1 cellular context compared by ENCODE assay signal in the genomic region with DNA sequence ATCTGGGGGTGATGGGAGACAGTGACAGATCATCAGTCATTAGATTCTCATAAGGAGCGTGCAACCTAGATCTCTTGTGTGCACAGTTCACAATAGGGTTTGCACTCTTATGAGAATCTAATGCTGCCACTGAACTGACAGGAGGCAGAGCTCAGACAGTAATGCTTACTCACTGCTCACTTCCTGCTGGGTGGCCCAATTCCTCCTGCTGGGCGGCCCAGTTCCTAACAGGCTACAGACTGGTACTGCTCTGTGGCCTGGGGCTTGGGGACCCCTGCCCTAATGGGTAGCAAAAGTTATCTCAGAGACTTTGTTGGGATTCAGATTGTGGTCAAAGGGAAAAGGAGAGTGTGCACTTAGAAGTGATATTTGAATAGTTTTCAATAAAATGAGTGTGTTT.
TF ChIP-seq lines count a peak whose summit lies in the region.

No MANE protein-coding gene starts in this region.

TF ChIP-seq in IMR-90, 13 proteins besides CTCF, POLR2A, EP300 and RAD21 (continued from another document):
- TF ChIP-seq, protein P1, sequence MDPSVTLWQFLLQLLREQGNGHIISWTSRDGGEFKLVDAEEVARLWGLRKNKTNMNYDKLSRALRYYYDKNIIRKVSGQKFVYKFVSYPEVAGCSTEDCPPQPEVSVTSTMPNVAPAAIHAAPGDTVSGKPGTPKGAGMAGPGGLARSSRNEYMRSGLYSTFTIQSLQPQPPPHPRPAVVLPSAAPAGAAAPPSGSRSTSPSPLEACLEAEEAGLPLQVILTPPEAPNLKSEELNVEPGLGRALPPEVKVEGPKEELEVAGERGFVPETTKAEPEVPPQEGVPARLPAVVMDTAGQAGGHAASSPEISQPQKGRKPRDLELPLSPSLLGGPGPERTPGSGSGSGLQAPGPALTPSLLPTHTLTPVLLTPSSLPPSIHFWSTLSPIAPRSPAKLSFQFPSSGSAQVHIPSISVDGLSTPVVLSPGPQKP (IDR thresholded peaks at IDR 0.05; ENCODE audit: borderline replicate concordance, low read depth, low read length): no peak
- TF ChIP-seq NFE2L2 (IDR thresholded peaks at IDR 0.05; ENCODE audit: low read depth, low read length): no peak
- TF ChIP-seq RCOR1 (IDR thresholded peaks at IDR 0.05; ENCODE audit: insufficient replicate concordance, low read length): no peak
- no peak for TF ChIP-seq FOS (IDR thresholded peaks at IDR 0.05; ENCODE audit: low read depth, low read length)
- TF ChIP-seq MAFK (IDR thresholded peaks at IDR 0.05; ENCODE audit: low read depth, low read length): no peak
